Comparison of ENCODE assay signal across 19 cellular contexts in the genomic region with DNA sequence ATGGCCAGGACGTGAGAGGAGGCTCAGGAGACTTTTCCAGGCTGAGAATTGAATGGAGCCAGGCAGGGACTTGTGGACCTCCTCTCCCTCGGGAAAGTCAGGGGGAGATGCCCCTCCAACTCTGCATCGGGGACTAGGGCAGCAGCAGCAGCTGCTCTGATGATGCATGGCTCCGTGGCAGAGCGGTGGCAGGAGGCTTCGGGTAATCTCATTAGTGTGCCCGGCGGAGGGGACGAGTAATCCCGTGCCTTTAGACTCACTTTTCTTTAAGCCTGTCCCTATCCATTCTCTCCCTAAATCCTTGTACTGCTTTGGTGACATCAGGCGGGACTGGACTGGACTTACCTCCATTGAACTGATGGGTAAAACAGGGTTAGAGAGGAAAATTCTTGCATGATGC.
DNase-seq lines count a peak whose midpoint lies in the region; ATAC-seq and TF ChIP-seq lines count a peak whose summit lies in the region.
"Had no signal": no experiment of that assay in that cellular context is flagged by ENCODE, and none has a peak within 500 bp of the region (broad histone marks: within the 10 kb centered on the region; RNA-seq: fewer than 3 reads in every experiment).

No MANE protein-coding gene starts in this region.

- H3K4me3 Mint-ChIP-seq in T-helper 17 cell: no peak overlapping the region
- H3K4me3 Mint-ChIP-seq: activated CD4-positive, alpha-beta memory T cell treated with anti-CD3 and anti-CD28 coated beads for 36 hours; stimulated activated naive B cell treated with anti-CD40 and anti-IgM and Interleukin-4, amounts not matched to agents 10 μg/mL and 1 μg/mL and 100 μg/mL, for 72 hours had no signal

- no peaks in the 10 kb centered on the region for H3K27me3 Mint-ChIP-seq in T-helper 17 cell
- H3K27me3 Mint-ChIP-seq: activated CD4-positive, alpha-beta memory T cell treated with anti-CD3 and anti-CD28 coated beads for 36 hours had no signal

- no peak overlapping the region for H2BK120ac ChIP-seq in mesenchymal stem cell (ENCODE audit: low read depth, low read length)

- peak overlapping the region; percentile 94 for H3K27ac Mint-ChIP-seq in T-helper 17 cell
- H3K27ac Mint-ChIP-seq: activated CD4-positive, alpha-beta memory T cell treated with anti-CD3 and anti-CD28 coated beads for 36 hours; stimulated activated naive B cell treated with anti-CD40 and anti-IgM and Interleukin-4, amounts not matched to agents 10 μg/mL and 1 μg/mL and 100 μg/mL, for 72 hours had no signal

- no peak overlapping the region for H2BK5ac ChIP-seq in mesenchymal stem cell (ENCODE audit: low read depth, low read length, poor library complexity, severe bottlenecking)

- H3K79me1 ChIP-seq in mesenchymal stem cell (replicated peaks; ENCODE audit: low read length, poor library complexity, severe bottlenecking): peaks cover 27% of the 10 kb centered on the region

- H3K4me1 Mint-ChIP-seq in T-helper 17 cell: peaks cover 40% of the 10 kb centered on the region

- DNase-seq in right atrium auricular region (ENCODE audit: low spot score) (no peak), Right ventricle myocardium superior (no peak), T-helper 17 cell (no peak), mesenchymal stem cell (no peak), NCI-H2081 treated with DMSO at 0.1 percent for 48 hours (lab: John Stamatoyannopoulos, UW) (no peak), cerebellum (ENCODE audit: low spot score) (no peak), NCI-H1930 (lab: John Stamatoyannopoulos, UW) (no peak)
- DNase-seq: activated CD4-positive, alpha-beta memory T cell treated with anti-CD3 and anti-CD28 coated beads for 36 hours; activated effector memory CD4-positive, alpha-beta T cell treated with anti-CD3 and anti-CD28 coated beads, Interleukin-2, amount 50 U/mL, for 16 hours; Calu3; NCI-H1105 treated with DMSO at 0.1 percent for 48 hours; NCI-H2107; NCI-H510A treated with DMSO at 0.1 percent for 48 hours; small intestine; stimulated activated naive B cell treated with anti-CD40 and anti-IgM and Interleukin-4, amounts not matched to agents 10 μg/mL and 1 μg/mL and 100 μg/mL, for 72 hours; T1000 had no signal

- H3K18ac ChIP-seq in mesenchymal stem cell (ENCODE audit: low read depth in 1 of 2, low read length in 2 of 2): peak overlapping the region in 1 of 2 experiments; percentile 55

- ATAC-seq in Right ventricle myocardium superior (ENCODE audit: poor library complexity) (no peak), T-helper 17 cell (no peak), HG02678 (IDR thresholded peaks at IDR 0.05; ENCODE audit: unreplicated experiment) (no peak)
- ATAC-seq: stimulated activated naive B cell treated with anti-CD40 and anti-IgM and Interleukin-4, amounts not matched to agents 10 μg/mL and 1 μg/mL and 100 μg/mL, for 72 hours had no signal

- no peak overlapping the region for H3K9ac ChIP-seq in mesenchymal stem cell (ENCODE audit: low read length)

- H3K36me3 ChIP-seq in right atrium auricular region (peaks cover 21% of the 10 kb centered on the region), mesenchymal stem cell (ENCODE audit: control insufficient read depth in 1 of 2, insufficient read depth in 2 of 2, low read depth in 1 of 2, low read length in 2 of 2) (peaks cover 63 to 74% of the 10 kb centered on the region in 2 experiments)
- H3K36me3 ChIP-seq: prostate gland had no signal

- H3K27ac ChIP-seq in right atrium auricular region (peak overlapping the region; percentile 93 to 98), mesenchymal stem cell (ENCODE audit: low read length, poor library complexity, severe bottlenecking) (no peak overlapping the region)
- H3K27ac ChIP-seq: prostate gland had no signal

- peaks cover 12% of the 10 kb centered on the region for H3K36me3 Mint-ChIP-seq in T-helper 17 cell (ENCODE audit: low read depth)
- H3K36me3 Mint-ChIP-seq: activated CD4-positive, alpha-beta memory T cell treated with anti-CD3 and anti-CD28 coated beads for 36 hours had no signal

- no peak overlapping the region for H3K14ac ChIP-seq in mesenchymal stem cell (ENCODE audit: low read length in 2 of 2)

- H2BK12ac ChIP-seq in mesenchymal stem cell (ENCODE audit: low read length in 2 of 2): peak overlapping the region; percentile 15 to 30

- H3K9me3 ChIP-seq in right atrium auricular region: no peaks in the 10 kb centered on the region
- no peaks in the 10 kb centered on the region for H3K9me3 ChIP-seq in T-helper 17 cell (ENCODE audit: control insufficient read depth, low read length, poor library complexity, severe bottlenecking)
- H3K9me3 ChIP-seq in mesenchymal stem cell (ENCODE audit: control insufficient read depth, low read length): no peaks in the 10 kb centered on the region
- H3K9me3 ChIP-seq: A549, prostate gland had no signal

- no peak overlapping the region for H2AFZ ChIP-seq in mesenchymal stem cell (ENCODE audit: low read depth, low read length)

- H3K4ac ChIP-seq in mesenchymal stem cell (ENCODE audit: low read depth in 1 of 2, low read length in 2 of 2): peak overlapping the region in 1 of 2 experiments; percentile 24

- H3K4me2 ChIP-seq in mesenchymal stem cell (ENCODE audit: low read length, poor library complexity, severe bottlenecking): no peak overlapping the region

- H4K8ac ChIP-seq in mesenchymal stem cell (ENCODE audit: low read length): no peak overlapping the region

- no peak overlapping the region for H2BK15ac ChIP-seq in mesenchymal stem cell (ENCODE audit: low read depth, poor library complexity, severe bottlenecking)

- H3K23ac ChIP-seq in mesenchymal stem cell (ENCODE audit: low read length in 2 of 2): no peak overlapping the region

- H3K27me3 ChIP-seq in right atrium auricular region (no peaks in the 10 kb centered on the region), mesenchymal stem cell (ENCODE audit: control insufficient read depth in 1 of 2, insufficient read depth in 1 of 2, low read length in 2 of 2) (no peaks in the 10 kb centered on the region)

- WGBS in mesenchymal stem cell: 94% methylated on average over 7 of the region's 11 CpGs

- H2AK5ac ChIP-seq in mesenchymal stem cell (ENCODE audit: low read length, severe bottlenecking): peak overlapping the region; percentile 34

- intact Hi-C loops in Right ventricle myocardium superior (cut with DNase I): no loop called here

- H4K91ac ChIP-seq in mesenchymal stem cell (ENCODE audit: low read length): no peak overlapping the region

- peaks cover 0 to 98% of the 10 kb centered on the region in 2 donors for H3K4me1 ChIP-seq in right atrium auricular region
- H3K4me1 ChIP-seq in mesenchymal stem cell (ENCODE audit: control insufficient read depth, insufficient read depth, low read depth, low read length): peaks cover 78% of the 10 kb centered on the region

- no peak overlapping the region for H3K4me3 ChIP-seq in right atrium auricular region
- no peak overlapping the region for H3K4me3 ChIP-seq in mesenchymal stem cell (ENCODE audit: insufficient read depth in 1 of 2, low read depth in 1 of 2, low read length in 2 of 2)
- H3K4me3 ChIP-seq: A549, prostate gland had no signal

- no peak for TF ChIP-seq CTCF in right atrium auricular region (IDR thresholded peaks at IDR 0.05)
